Comparison of ENCODE assay signal across 21 cellular contexts in the genomic region with DNA sequence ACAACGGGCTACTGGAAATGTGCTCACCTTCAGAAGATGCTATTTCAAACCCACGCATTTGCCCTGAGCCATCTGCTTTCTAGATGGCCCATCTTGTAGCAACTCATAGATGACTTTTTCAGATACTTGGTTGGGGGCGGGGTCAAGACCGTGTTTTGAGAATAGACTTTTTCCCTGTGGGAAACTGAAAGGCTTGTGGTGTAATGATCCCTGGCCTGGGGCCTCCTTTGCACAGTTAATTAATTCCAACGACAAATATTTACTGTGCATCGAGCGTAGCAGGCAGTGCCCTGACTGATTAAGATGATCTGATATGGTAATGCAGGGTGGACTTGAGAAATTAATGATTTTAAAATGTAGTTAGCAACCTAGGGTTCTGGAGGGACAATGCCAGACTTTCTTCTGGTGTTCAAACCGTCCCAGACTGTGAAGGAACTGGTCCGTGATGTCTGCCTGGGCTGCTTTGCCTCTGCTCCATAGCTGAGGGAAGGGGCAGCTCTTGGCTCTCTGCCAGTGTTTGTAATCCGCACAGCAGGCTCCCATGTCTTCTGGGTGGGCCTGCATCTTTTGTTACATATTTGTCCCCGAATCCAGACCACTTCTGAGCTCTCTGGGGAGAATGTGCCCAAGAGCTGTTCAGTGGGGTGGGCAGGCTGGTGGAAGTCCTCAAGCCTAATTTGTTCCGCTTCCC.
DNase-seq lines count a peak whose midpoint lies in the region; ATAC-seq lines count a peak whose summit lies in the region.
"Had no signal": no experiment of that assay in that cellular context is flagged by ENCODE, and none has a peak within 500 bp of the region (broad histone marks: within the 10 kb centered on the region; RNA-seq: fewer than 3 reads in every experiment).

No MANE protein-coding gene starts in this region.

- no peak for ATAC-seq in GM18517 (IDR thresholded peaks at IDR 0.05; ENCODE audit: unreplicated experiment)
- ATAC-seq: activated CD4-positive, CD25-positive, alpha-beta regulatory T cell treated with anti-CD3 and anti-CD28 coated beads, Interleukin-2, amount 50 U/mL, for 24 hours; activated CD8-positive, alpha-beta T cell treated with anti-CD3 and anti-CD28 coated beads for 36 hours; natural killer cell treated with Interleukin-12 subunit alpha and Interleukin-12 subunit beta and Interleukin-15 and Interleukin-18, amount 100 ng/mL, for 72 hours had no signal

- DNase-seq in NCI-H1417 (lab: John Stamatoyannopoulos, UW) (peak in 2 of 3 experiments; percentile 25 to 60), NCI-H1417 treated with DMSO at 0.1 percent for 48 hours (lab: John Stamatoyannopoulos, UW) (no peak), NCI-H1105 treated with DMSO at 0.1 percent for 48 hours (lab: John Stamatoyannopoulos, UW) (peak; percentile 29), SK-N-DZ (ENCODE audit: low spot score) (peak; percentile 4), retina (peak; percentile 89)
- no peak for DNase-seq in NK-92 treated with Interleukin-12 subunit alpha and Interleukin-12 subunit beta, amount 100 ng/mL, for 24 hours (lab: John Stamatoyannopoulos, UW)
- no peak for DNase-seq in stimulated activated CD8-positive, alpha-beta memory T cell treated with anti-CD3 and anti-CD28 coated beads, Interleukin-4, amount 100 ng/mL, for 48 hours
- DNase-seq: activated CD8-positive, alpha-beta T cell treated with anti-CD3 and anti-CD28 coated beads for 36 hours; activated effector memory CD4-positive, alpha-beta T cell treated with Interleukin-2 at 50 U/mL for 16 hours; activated naive CD8-positive, alpha-beta T cell treated with anti-CD3 and anti-CD28 coated beads for 36 hours; Caco-2; H9; hypothalamus; Karpas-422; MV-4-11; NCI-H2029; stimulated activated CD4-positive, alpha-beta T cell treated with anti-CD3 and anti-CD28 coated beads, Interleukin-15, amount 100 ng/mL, for 24 hours; transverse colon had no signal

Comparison
In these comparisons a context has a peak if more than half of its experiments do, and no peak if none do; other contexts are left out.
1. DNase-seq: peak in NCI-H1417 (2 of 3), NCI-H1105 treated with DMSO at 0.1 percent for 48 hours (single experiment), SK-N-DZ (single experiment) and retina (single experiment); none in NCI-H1417 treated with DMSO at 0.1 percent for 48 hours (single experiment), NK-92 treated with Interleukin-12 subunit alpha and Interleukin-12 subunit beta, amount 100 ng/mL, for 24 hours (single experiment) and stimulated activated CD8-positive, alpha-beta memory T cell treated with anti-CD3 and anti-CD28 coated beads, Interleukin-4, amount 100 ng/mL, for 48 hours (single experiment).